ENCODE assay signal across 26 cellular contexts in genomic region chr22:48504519-48505140, GRCh38.
"Had no signal": no experiment of that assay in that cellular context is flagged by ENCODE, and none has a peak within 500 bp of the region (broad histone marks: within the 10 kb centered on the region; RNA-seq: fewer than 3 reads in every experiment).

No MANE protein-coding gene starts in this region.

- H3K9me3 ChIP-seq: esophagus squamous epithelium, left lung, mucosa of descending colon, sigmoid colon, testis, tibial artery had no signal

- H3K9me3 Mint-ChIP-seq: central memory CD8-positive, alpha-beta T cell; memory B cell; mesothelial cell of epicardium; naive B cell; natural killer cell treated with Interleukin-12 subunit alpha and Interleukin-12 subunit beta and Interleukin-15 and Interleukin-18, amount 100 ng/mL, for 72 hours; neural crest cell; stimulated activated memory B cell treated with anti-CD40 and anti-IgM and Interleukin-4, amounts not matched to agents 10 μg/mL and 1 μg/mL and 100 μg/mL, for 72 hours; type B pancreatic cell had no signal

- H3K27me3 Mint-ChIP-seq: type B pancreatic cell had no signal

- DNase-seq: dermis blood vessel endothelial cell; effector memory CD4-positive, alpha-beta T cell; erythroblast; esophagus squamous epithelium; foreskin melanocyte; hypothalamus; naive B cell; sigmoid colon; stimulated activated CD4-positive, alpha-beta T cell treated with anti-CD3 and anti-CD28 coated beads, Interleukin-4, amount 100 ng/mL, for 4 hours; stimulated activated naive CD8-positive, alpha-beta T cell treated with anti-CD3 and anti-CD28 coated beads, Interleukin-15, Interleukin-2, amounts not matched to agents 100 U/mL and 50 U/mL, for 24 hours; substantia nigra; testis; tibial artery had no signal

- ATAC-seq: left lung; mucosa of descending colon; natural killer cell treated with Interleukin-12 subunit alpha and Interleukin-12 subunit beta and Interleukin-15 and Interleukin-18, amount 100 ng/mL, for 72 hours; stimulated activated memory B cell treated with anti-CD40 and anti-IgM and Interleukin-4, amounts not matched to agents 10 μg/mL and 1 μg/mL and 100 μg/mL, for 72 hours; stimulated activated naive CD8-positive, alpha-beta T cell treated with anti-CD3 and anti-CD28 coated beads, Interleukin-15, Interleukin-2, amounts not matched to agents 100 U/mL and 50 U/mL, for 24 hours had no signal

- H3K36me3 Mint-ChIP-seq: memory B cell; mesothelial cell of epicardium; naive B cell; natural killer cell treated with Interleukin-12 subunit alpha and Interleukin-12 subunit beta and Interleukin-15 and Interleukin-18, amount 100 ng/mL, for 72 hours; stimulated activated memory B cell treated with anti-CD40 and anti-IgM and Interleukin-4, amounts not matched to agents 10 μg/mL and 1 μg/mL and 100 μg/mL, for 72 hours; type B pancreatic cell had no signal

- H3K4me3 ChIP-seq: coronary artery, esophagus squamous epithelium, left lung, lung, mucosa of descending colon, sigmoid colon, testis, tibial artery had no signal

- H3K36me3 ChIP-seq: esophagus squamous epithelium, left lung, sigmoid colon, tibial artery had no signal

- H3K4me1 Mint-ChIP-seq: central memory CD8-positive, alpha-beta T cell; memory B cell; mesothelial cell of epicardium; naive B cell; stimulated activated memory B cell treated with anti-CD40 and anti-IgM and Interleukin-4, amounts not matched to agents 10 μg/mL and 1 μg/mL and 100 μg/mL, for 72 hours had no signal

- H3K9ac ChIP-seq: parathyroid adenoma had no signal

- H3K79me2 ChIP-seq: parathyroid adenoma had no signal

- H3K27me3 ChIP-seq: left lung, testis had no signal

- H3K4me1 ChIP-seq: esophagus squamous epithelium, left lung, parathyroid adenoma, sigmoid colon, testis, tibial artery had no signal

- H3K27ac ChIP-seq: coronary artery, esophagus squamous epithelium, left lung, parathyroid adenoma, sigmoid colon, testis, tibial artery had no signal

- H3K27ac Mint-ChIP-seq: memory B cell; mesothelial cell of epicardium; naive B cell; natural killer cell treated with Interleukin-12 subunit alpha and Interleukin-12 subunit beta and Interleukin-15 and Interleukin-18, amount 100 ng/mL, for 72 hours; progenitor cell of endocrine pancreas; stimulated activated memory B cell treated with anti-CD40 and anti-IgM and Interleukin-4, amounts not matched to agents 10 μg/mL and 1 μg/mL and 100 μg/mL, for 72 hours; type B pancreatic cell had no signal

- H3K4me3 Mint-ChIP-seq: central memory CD8-positive, alpha-beta T cell; memory B cell; mesothelial cell of epicardium; naive B cell; natural killer cell treated with Interleukin-12 subunit alpha and Interleukin-12 subunit beta and Interleukin-15 and Interleukin-18, amount 100 ng/mL, for 72 hours; neural crest cell; stimulated activated memory B cell treated with anti-CD40 and anti-IgM and Interleukin-4, amounts not matched to agents 10 μg/mL and 1 μg/mL and 100 μg/mL, for 72 hours; type B pancreatic cell had no signal
